8 cellular contexts compared by ENCODE assay signal in the genomic region with DNA sequence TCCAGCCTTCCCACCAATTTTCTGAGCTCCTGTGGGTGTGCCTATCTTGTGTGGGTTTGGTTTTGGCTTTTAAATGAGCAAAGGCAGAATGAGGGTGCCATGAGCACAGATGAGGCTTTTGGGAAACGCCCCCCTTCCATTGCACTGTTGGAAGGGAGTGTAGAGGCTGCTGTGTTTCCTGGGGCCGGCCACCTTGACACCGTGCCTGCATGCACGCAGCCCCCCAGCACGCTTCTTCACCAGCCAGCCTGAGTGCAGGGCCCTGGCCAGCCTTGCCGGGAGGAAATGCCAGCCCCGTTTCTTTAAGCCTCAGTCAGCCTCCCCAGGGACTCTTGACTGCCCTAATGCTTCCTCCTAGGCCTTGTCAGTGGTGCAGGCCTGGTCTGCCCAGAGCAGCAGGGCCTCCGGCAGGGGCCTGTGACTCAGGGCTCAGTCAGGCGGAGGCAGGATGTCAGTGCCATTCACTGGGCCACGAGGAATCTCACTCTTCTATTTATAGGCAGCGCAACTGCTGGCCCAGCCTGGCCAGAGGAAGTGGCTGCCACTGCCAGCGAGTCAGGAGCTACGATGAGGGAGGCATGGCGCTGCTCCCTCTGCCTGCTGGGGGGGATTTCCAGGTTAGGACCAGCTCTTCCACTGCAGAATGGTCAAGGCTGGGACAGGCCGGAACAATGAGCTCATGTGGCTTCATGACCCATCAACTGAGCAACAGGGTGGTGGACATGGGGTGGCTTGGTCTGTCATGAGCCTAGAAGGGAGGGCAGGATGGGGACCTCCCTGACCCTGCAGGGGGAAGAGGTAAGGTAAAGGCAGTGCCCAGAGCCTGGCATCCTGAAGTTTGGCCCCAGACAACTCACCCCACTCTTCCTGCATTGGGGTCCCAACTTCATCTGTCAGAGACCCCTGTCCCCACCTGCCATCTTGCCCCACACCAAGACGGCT.
A peak's percentile ranks its signal among the peaks of the same experiment; 100 is the strongest.
DNase-seq lines count a peak whose midpoint lies in the region; ATAC-seq and TF ChIP-seq lines count a peak whose summit lies in the region.

No MANE protein-coding gene starts in this region.

- DNase-seq in G401 (ENCODE audit: low spot score) = peak; percentile 80
- DNase-seq in MV-4-11 (lab: John Stamatoyannopoulos, UW) = peak; percentile 96
- DNase-seq in brain pericyte (ENCODE audit: low read depth, low spot score) = peak; percentile 84
- peak; percentile 80 for DNase-seq in iPS-NIHi7 (ENCODE audit: extremely low spot score)
- peak in 2 of 3 donors; percentile 7 to 8 for DNase-seq in stimulated activated CD4-positive, alpha-beta T cell treated with anti-CD3 and anti-CD28 coated beads, TNF-alpha, amount 100 ng/mL, for 48 hours (ENCODE audit: low read depth in 3 of 3)
- no peak for DNase-seq in NCI-H526 treated with DMSO at 0.1 percent for 48 hours (lab: John Stamatoyannopoulos, UW)
- DNase-seq in WERI-Rb-1 = no peak

- H3K4me3 ChIP-seq in WERI-Rb-1 (ENCODE audit: low read depth, low read length) = no peak overlapping the region

- no peaks in the 10 kb centered on the region for H3K36me3 ChIP-seq in WERI-Rb-1

- no peak overlapping the region for H3K27ac ChIP-seq in WERI-Rb-1

- in situ Hi-C loops in G401 (cut with HindIII; ENCODE audit: low sequenced_read_pairs) = no loop called here

- no peaks in the 10 kb centered on the region for H3K27me3 ChIP-seq in WERI-Rb-1 (ENCODE audit: insufficient read depth, low read depth, severe bottlenecking)

- no peaks in the 10 kb centered on the region for H3K9me3 ChIP-seq in WERI-Rb-1 (ENCODE audit: severe bottlenecking)

- ATAC-seq in GM21717 (IDR thresholded peaks at IDR 0.05; ENCODE audit: unreplicated experiment) = peak; percentile 56

- TF ChIP-seq CTCF in WERI-Rb-1 (IDR thresholded peaks at IDR 0.05; ENCODE audit: low read depth, low read length) = no peak

Comparison
In these comparisons a context has a peak if more than half of its experiments do, and no peak if none do; other contexts are left out.
1. DNase-seq: peak in G401 (single experiment), MV-4-11 (single experiment), brain pericyte (single experiment), iPS-NIHi7 (single experiment) and stimulated activated CD4-positive, alpha-beta T cell treated with anti-CD3 and anti-CD28 coated beads, TNF-alpha, amount 100 ng/mL, for 48 hours (2 of 3); none in NCI-H526 treated with DMSO at 0.1 percent for 48 hours (single experiment) and WERI-Rb-1 (single experiment).